In the genomic region with DNA sequence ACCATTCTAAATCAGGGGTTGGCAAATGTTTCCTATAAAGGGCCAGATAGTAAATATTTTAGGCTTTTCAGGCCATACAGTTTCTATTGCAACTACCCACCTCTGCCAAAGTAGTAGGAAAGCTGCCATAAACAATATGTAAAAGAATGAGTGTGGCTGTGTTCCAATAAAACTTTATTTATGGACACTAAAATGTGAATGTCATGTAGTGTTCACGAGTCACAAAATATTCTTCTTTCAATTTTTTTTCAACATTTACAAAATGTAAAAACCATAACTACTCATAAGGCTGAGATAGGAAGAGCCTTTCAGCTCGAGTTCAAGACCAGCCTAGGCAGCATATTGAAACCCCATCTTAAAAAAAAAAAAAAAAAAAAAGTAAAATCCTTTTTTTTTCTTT, we compare ENCODE assay signal across 8 cellular contexts. TPM values are rescaled to one million over a fixed set of nuclear protein-coding genes. Genes with fewer than 3 reads are reported as not detected.
"Had no signal": no experiment of that assay in that cellular context is flagged by ENCODE, and none has a peak within 500 bp of the region (broad histone marks: within the 10 kb centered on the region; RNA-seq: fewer than 3 reads in every experiment).

No MANE protein-coding gene starts in this region.

- H3K9ac ChIP-seq: KMS-11 had no signal

- FAIRE-seq: HTR-8/SVneo had no signal

- H3K4me2 ChIP-seq: KMS-11 had no signal

- DNase-seq: GOT3, H7, HCEC 1CT, IMR-90, Karpas-422, KBM-7 had no signal

- H3K27ac ChIP-seq: KMS-11 had no signal

RNA-seq across cellular contexts. Expression of gene KCNG3, which starts 13.4 kb away (rescaled TPM):
- polyA plus RNA-seq: IMR-90 had no signal
